ENCODE assay signal across 9 cellular contexts in the genomic region with DNA sequence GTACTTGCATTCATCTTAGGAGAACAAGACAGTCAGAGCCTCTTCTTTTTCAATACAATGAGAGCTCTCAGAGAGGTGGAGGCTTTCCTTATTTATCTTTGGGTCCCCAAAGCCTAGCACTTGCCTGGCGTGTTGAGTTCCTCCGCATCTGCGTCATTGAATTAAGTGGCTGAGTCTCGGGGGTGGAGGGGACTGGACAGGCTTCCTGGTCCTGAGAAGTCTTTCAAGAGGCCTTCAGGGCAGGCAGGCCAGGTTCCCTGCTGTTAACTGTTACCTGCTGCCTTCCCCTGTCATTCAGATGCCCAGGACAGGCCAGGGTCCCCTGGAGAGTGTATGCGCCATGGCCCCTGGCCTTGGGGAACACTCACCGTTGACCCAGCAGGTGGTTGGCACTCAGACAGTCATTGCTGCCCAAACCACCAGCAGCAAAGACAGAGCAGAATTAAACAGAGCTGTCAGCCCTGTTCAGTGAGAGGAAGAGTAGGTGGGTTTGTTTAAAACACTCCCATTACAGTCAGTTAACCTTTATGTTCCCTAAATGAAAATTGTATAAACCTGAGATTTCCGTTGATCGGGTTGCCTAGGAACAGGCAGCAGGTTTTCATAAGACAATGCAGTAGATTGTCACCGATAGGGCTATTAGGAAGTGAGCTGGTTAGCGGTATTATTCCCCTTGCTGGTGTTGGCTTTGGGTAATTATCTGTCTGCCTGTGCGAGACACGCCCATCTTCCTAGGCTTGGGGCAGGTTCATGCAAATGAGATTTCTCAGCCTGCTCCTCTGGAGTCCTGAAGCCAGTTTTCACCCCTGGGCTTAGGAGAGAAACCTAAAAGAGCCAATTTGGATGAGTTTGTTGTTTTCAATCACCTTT.
DNase-seq lines count a peak whose midpoint lies in the region; ATAC-seq, FAIRE-seq and TF ChIP-seq lines count a peak whose summit lies in the region.
"Had no signal": no experiment of that assay in that cellular context is flagged by ENCODE, and none has a peak within 500 bp of the region (broad histone marks: within the 10 kb centered on the region; RNA-seq: fewer than 3 reads in every experiment).

No MANE protein-coding gene starts in this region.

- no peaks in the 10 kb centered on the region for H3K9me3 ChIP-seq in HepG2 (ENCODE audit: low read length)
- H3K9me3 ChIP-seq in right lobe of liver, result no peaks in the 10 kb centered on the region
- no peaks in the 10 kb centered on the region for H3K9me3 ChIP-seq in effector memory CD4-positive, alpha-beta T cell (ENCODE audit: control insufficient read depth, low read length)
- H3K9me3 ChIP-seq in gastroesophageal sphincter, result no peaks in the 10 kb centered on the region
- H3K9me3 ChIP-seq in testis, result no peaks in the 10 kb centered on the region

- H3K27ac ChIP-seq in HepG2 (ENCODE audit: extremely low read length, insufficient read depth, low read length) (no peak overlapping the region), right lobe of liver (no peak overlapping the region), gastroesophageal sphincter (no peak overlapping the region), testis (no peak overlapping the region)
- peak overlapping the region; percentile 35 for H3K27ac ChIP-seq in effector memory CD4-positive, alpha-beta T cell (ENCODE audit: insufficient read depth, low read length, poor library complexity, severe bottlenecking)

- POLR2A ChIA-PET in HepG2 (lab: Yijun Ruan, JAX), result no interaction called here

- no peak overlapping the region for H3K9ac ChIP-seq in HepG2 (ENCODE audit: insufficient read depth, low read depth, low read length)
- H3K9ac ChIP-seq: BLaER1 treated with 17β-estradiol and CSF1 and Interleukin-3, amounts not matched to agents 10 nM and 100 nM had no signal

- CTCF ChIA-PET in HepG2 (lab: Yijun Ruan, JAX; ENCODE audit: low intra/inter-chr PET ratio, low total read pairs), result no interaction called here

- H2AFZ ChIP-seq in HepG2 (ENCODE audit: low read length), result no peak overlapping the region

- peaks cover 28% of the 10 kb centered on the region for H3K4me1 ChIP-seq in HepG2 (ENCODE audit: insufficient read depth, low read length)
- H3K4me1 ChIP-seq in right lobe of liver, result no peaks in the 10 kb centered on the region
- H3K4me1 ChIP-seq in effector memory CD4-positive, alpha-beta T cell (ENCODE audit: control insufficient read depth, insufficient read depth, low read length, poor library complexity, severe bottlenecking), result peaks cover 6% of the 10 kb centered on the region
- peaks cover 0 to 18% (median 0%) of the 10 kb centered on the region in 3 donors for H3K4me1 ChIP-seq in gastroesophageal sphincter
- peaks cover 17% of the 10 kb centered on the region for H3K4me1 ChIP-seq in testis

- H3K36me3 ChIP-seq in HepG2 (replicated peaks in 1 of 2; ENCODE audit: control insufficient read depth in 1 of 2, insufficient read depth in 2 of 2, low read length in 2 of 2) (peaks cover 14 to 24% of the 10 kb centered on the region in 2 experiments), right lobe of liver (no peaks in the 10 kb centered on the region), gastroesophageal sphincter (no peaks in the 10 kb centered on the region), testis (ENCODE audit: low read depth, missing control alignments) (no peaks in the 10 kb centered on the region)
- H3K36me3 ChIP-seq in effector memory CD4-positive, alpha-beta T cell (ENCODE audit: control insufficient read depth, insufficient read depth, low read length), result peaks cover 11% of the 10 kb centered on the region

- H4K20me1 ChIP-seq in HepG2 (ENCODE audit: insufficient read depth, low read length), result no peaks in the 10 kb centered on the region; the same call in 1 of the 2 replicates

- TF ChIP-seq POLR2A in HepG2 (IDR thresholded peaks at IDR 0.05; ENCODE audit: insufficient read depth in 1 of 2, low read depth in 2 of 2, low read length in 2 of 2) (no peak), right lobe of liver (IDR thresholded peaks at IDR 0.05) (no peak), gastroesophageal sphincter (IDR thresholded peaks at IDR 0.05) (no peak), testis (IDR thresholded peaks at IDR 0.05) (no peak)

- intact Hi-C loops in HepG2 (cut with micrococcal nuclease; ENCODE audit: unreplicated experiment), result no loop called here
- intact Hi-C loops in right lobe of liver (cut with DNase I), result no loop called here
- intact Hi-C loops in testis (cut with DNase I; ENCODE audit: low total_unique reads), result no loop called here

- no peak for TF ChIP-seq RAD21 in HepG2 (CRISPR knock-in tag; IDR thresholded peaks at IDR 0.05)

- no peak for ATAC-seq in HepG2
- ATAC-seq in right lobe of liver, result no peak
- no peak for ATAC-seq in gastroesophageal sphincter
- ATAC-seq in HG03342 (IDR thresholded peaks at IDR 0.05; ENCODE audit: unreplicated experiment), result no peak

- peak; percentile 27 for DNase-seq in HepG2 (ENCODE audit: low spot score)
- DNase-seq in right lobe of liver, result no peak
- DNase-seq in NCI-H526 (lab: John Stamatoyannopoulos, UW), result peak; percentile 98 to 99
- DNase-seq in effector memory CD4-positive, alpha-beta T cell, result peak in 2 of 3 donors; percentile 8 to 29
- no peak for DNase-seq in urothelium cell line (ENCODE audit: low spot score)
- DNase-seq in testis, result no peak

- H3K79me2 ChIP-seq in HepG2 (ENCODE audit: insufficient read depth, low read length), result no peaks in the 10 kb centered on the region

- H3K4me2 ChIP-seq in HepG2 (ENCODE audit: low read depth, low read length), result no peak overlapping the region
- H3K4me2 ChIP-seq: BLaER1 treated with 17β-estradiol and CSF1 and Interleukin-3, amounts not matched to agents 10 nM and 100 nM had no signal

- 96% methylated on average over 10 of the region's 12 CpGs for WGBS in HepG2 (ENCODE audit: low lambda C conversion rate)
- WGBS in right lobe of liver (ENCODE audit: insufficient coverage, low coverage, low lambda C conversion rate, missing lambda C conversion rate), result 100% methylated on average over 1 of the region's 12 CpGs
- 69 to 75% methylated on average over 3 to 7 of the region's 12 CpGs for WGBS in gastroesophageal sphincter (ENCODE audit: low coverage in 1 of 2), 2 donors
- WGBS in testis, 2 donors, result 79 to 85% methylated on average over 7 to 12 of the region's 12 CpGs

- no peak for TF ChIP-seq EP300 in HepG2 (IDR thresholded peaks at IDR 0.05; ENCODE audit: low read depth in 2 of 2, low read length in 2 of 2)
- no peak for TF ChIP-seq EP300 in HepG2 (CRISPR knock-in tag; IDR thresholded peaks at IDR 0.05; ENCODE audit: borderline replicate concordance)
- no peak for TF ChIP-seq EP300 in gastroesophageal sphincter (IDR thresholded peaks at IDR 0.05)

- no peaks in the 10 kb centered on the region for H3K27me3 ChIP-seq in HepG2 (ENCODE audit: control insufficient read depth in 1 of 2, insufficient read depth in 2 of 2, low read length in 2 of 2)
- no peaks in the 10 kb centered on the region for H3K27me3 ChIP-seq in right lobe of liver
- no peaks in the 10 kb centered on the region for H3K27me3 ChIP-seq in effector memory CD4-positive, alpha-beta T cell (replicated peaks; ENCODE audit: control insufficient read depth, insufficient read depth, low read length, poor library complexity, severe bottlenecking)
- H3K27me3 ChIP-seq in gastroesophageal sphincter, result no peaks in the 10 kb centered on the region
- H3K27me3 ChIP-seq in testis, result no peaks in the 10 kb centered on the region
- H3K27me3 ChIP-seq: BLaER1 treated with 17β-estradiol and CSF1 and Interleukin-3, amounts not matched to agents 10 nM and 100 nM had no signal

- FAIRE-seq in HepG2 (lab: Jason Lieb, UNC) (no peak), urothelium cell line (lab: Jason Lieb, UNC) (peak; percentile 83)

- H3K4me3 ChIP-seq in HepG2 (replicated peaks in 1 of 3; ENCODE audit: insufficient read depth in 1 of 3, low read depth in 2 of 3, low read length in 3 of 3), result no peak overlapping the region
- no peak overlapping the region for H3K4me3 ChIP-seq in right lobe of liver
- no peak overlapping the region for H3K4me3 ChIP-seq in effector memory CD4-positive, alpha-beta T cell (ENCODE audit: insufficient read depth, low read depth, low read length, poor library complexity, severe bottlenecking)
- no peak overlapping the region for H3K4me3 ChIP-seq in gastroesophageal sphincter
- H3K4me3 ChIP-seq in testis, result no peak overlapping the region
- H3K4me3 ChIP-seq: BLaER1 treated with 17β-estradiol and CSF1 and Interleukin-3, amounts not matched to agents 10 nM and 100 nM had no signal

- BruUV-seq in HepG2 (replicated peaks; lab: Mats Ljungman, UMichigan), result no TSS peak

- TF ChIP-seq CTCF in HepG2 (CRISPR knock-in tag; IDR thresholded peaks at IDR 0.05) (no peak), right lobe of liver (IDR thresholded peaks at IDR 0.05) (no peak), gastroesophageal sphincter (IDR thresholded peaks at IDR 0.05) (no peak), testis (IDR thresholded peaks at IDR 0.05) (no peak)

- in situ Hi-C loops in HepG2 (cut with HindIII; ENCODE audit: extremely low pct_ligation_motif_present, low pct_unique_long_range_greater_than_20kb), result no loop called here

TF ChIP-seq in HepG2, 621 proteins besides CTCF, POLR2A, EP300 and RAD21:
- TF ChIP-seq, protein P1, sequence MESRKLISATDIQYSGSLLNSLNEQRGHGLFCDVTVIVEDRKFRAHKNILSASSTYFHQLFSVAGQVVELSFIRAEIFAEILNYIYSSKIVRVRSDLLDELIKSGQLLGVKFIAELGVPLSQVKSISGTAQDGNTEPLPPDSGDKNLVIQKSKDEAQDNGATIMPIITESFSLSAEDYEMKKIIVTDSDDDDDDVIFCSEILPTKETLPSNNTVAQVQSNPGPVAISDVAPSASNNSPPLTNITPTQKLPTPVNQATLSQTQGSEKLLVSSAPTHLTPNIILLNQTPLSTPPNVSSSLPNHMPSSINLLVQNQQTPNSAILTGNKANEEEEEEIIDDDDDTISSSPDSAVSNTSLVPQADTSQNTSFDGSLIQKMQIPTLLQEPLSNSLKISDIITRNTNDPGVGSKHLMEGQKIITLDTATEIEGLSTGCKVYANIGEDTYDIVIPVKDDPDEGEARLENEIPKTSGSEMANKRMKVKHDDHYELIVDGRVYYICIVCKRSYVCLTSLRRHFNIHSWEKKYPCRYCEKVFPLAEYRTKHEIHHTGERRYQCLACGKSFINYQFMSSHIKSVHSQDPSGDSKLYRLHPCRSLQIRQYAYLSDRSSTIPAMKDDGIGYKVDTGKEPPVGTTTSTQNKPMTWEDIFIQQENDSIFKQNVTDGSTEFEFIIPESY (CRISPR knock-in tag; IDR thresholded peaks at IDR 0.05), result 0 out of 2 replicates have a peak, but pooled peaks have one; percentile 25
- TF ChIP-seq ZNF766 (CRISPR knock-in tag; IDR thresholded peaks at IDR 0.05; ENCODE audit: borderline replicate concordance), result no peak

Comparison
In these comparisons a context has a peak if more than half of its experiments do, and no peak if none do; other contexts are left out.
1. DNase-seq: peak in HepG2 (single experiment), NCI-H526 (2 of 2) and effector memory CD4-positive, alpha-beta T cell (2 of 3); none in right lobe of liver (0 of 3), urothelium cell line (single experiment) and testis (single experiment).